ENCODE assay signal across 26 cellular contexts in genomic region chr3:168802761-168803160, GRCh38.
"Had no signal": no experiment of that assay in that cellular context is flagged by ENCODE, and none has a peak within 500 bp of the region (broad histone marks: within the 10 kb centered on the region; RNA-seq: fewer than 3 reads in every experiment).

No MANE protein-coding gene starts in this region.

- H3K4me1 ChIP-seq: breast epithelium, heart right ventricle, transverse colon had no signal

- H3K4me1 Mint-ChIP-seq: activated CD4-positive, alpha-beta T cell treated with anti-CD3 and anti-CD28 coated beads, Interleukin-2, amount 10 ng/mL, durations not matched to agents 7 days and 5 days; activated CD8-positive, alpha-beta memory T cell treated with anti-CD3 and anti-CD28 coated beads, Interleukin-2, amount 10 ng/mL, durations not matched to agents 7 days and 5 days; activated naive CD4-positive, alpha-beta T cell treated with anti-CD3 and anti-CD28 coated beads, Interleukin-2, amount 50 U/mL, for 24 hours; central memory CD8-positive, alpha-beta T cell; stimulated activated naive B cell treated with anti-CD40 and anti-IgM and Interleukin-4, amounts not matched to agents 10 μg/mL and 1 μg/mL and 100 μg/mL, for 72 hours had no signal

- H3K9me3 ChIP-seq: breast epithelium, heart right ventricle, mucosa of descending colon, transverse colon had no signal

- H3K27me3 Mint-ChIP-seq: activated CD4-positive, alpha-beta T cell treated with anti-CD3 and anti-CD28 coated beads, Interleukin-2, amount 10 ng/mL, durations not matched to agents 7 days and 5 days; activated CD8-positive, alpha-beta memory T cell treated with anti-CD3 and anti-CD28 coated beads, Interleukin-2, amount 10 ng/mL, durations not matched to agents 7 days and 5 days; activated CD8-positive, alpha-beta T cell treated with anti-CD3 and anti-CD28 coated beads for 36 hours; activated naive CD4-positive, alpha-beta T cell treated with anti-CD3 and anti-CD28 coated beads, Interleukin-2, amount 50 U/mL, for 24 hours; central memory CD8-positive, alpha-beta T cell; stimulated activated naive B cell treated with anti-CD40 and anti-IgM and Interleukin-4, amounts not matched to agents 10 μg/mL and 1 μg/mL and 100 μg/mL, for 72 hours had no signal

- H3K36me3 Mint-ChIP-seq: activated CD8-positive, alpha-beta memory T cell treated with anti-CD3 and anti-CD28 coated beads, Interleukin-2, amount 10 ng/mL, durations not matched to agents 7 days and 5 days; activated naive CD4-positive, alpha-beta T cell treated with anti-CD3 and anti-CD28 coated beads, Interleukin-2, amount 50 U/mL, for 24 hours; stimulated activated naive B cell treated with anti-CD40 and anti-IgM and Interleukin-4, amounts not matched to agents 10 μg/mL and 1 μg/mL and 100 μg/mL, for 72 hours had no signal

- FAIRE-seq: keratinocyte, urothelium cell line had no signal

- H3K27ac ChIP-seq: breast epithelium, coronary artery, heart right ventricle, transverse colon, VCaP had no signal

- H3K4me3 Mint-ChIP-seq: activated CD4-positive, alpha-beta T cell treated with anti-CD3 and anti-CD28 coated beads, Interleukin-2, amount 10 ng/mL, durations not matched to agents 7 days and 5 days; activated CD8-positive, alpha-beta memory T cell treated with anti-CD3 and anti-CD28 coated beads, Interleukin-2, amount 10 ng/mL, durations not matched to agents 7 days and 5 days; activated CD8-positive, alpha-beta T cell treated with anti-CD3 and anti-CD28 coated beads for 36 hours; activated naive CD4-positive, alpha-beta T cell treated with anti-CD3 and anti-CD28 coated beads, Interleukin-2, amount 50 U/mL, for 24 hours; activated T-helper 1 cell treated with anti-CD3 and anti-CD28 coated beads, Interleukin-12 subunit alpha, Interleukin-12 subunit beta, Interleukin-2, Interleukin-4 antibody, amounts not matched to agents 30 ng/mL and 10 ng/mL and 1 ng/mL, durations not matched to agents 14 hours and 24 hours and 36 hours; central memory CD8-positive, alpha-beta T cell; nephron progenitor cell; stimulated activated naive B cell treated with anti-CD40 and anti-IgM and Interleukin-4, amounts not matched to agents 10 μg/mL and 1 μg/mL and 100 μg/mL, for 72 hours; T-helper 2 cell treated with Interferon-gamma antibody and Interleukin-4, amounts not matched to agents 5 μg/mL and 100 μg/mL, for 36 hours had no signal

- H3K9me3 Mint-ChIP-seq: activated CD4-positive, alpha-beta T cell treated with anti-CD3 and anti-CD28 coated beads, Interleukin-2, amount 10 ng/mL, durations not matched to agents 7 days and 5 days; activated CD8-positive, alpha-beta T cell treated with anti-CD3 and anti-CD28 coated beads for 36 hours; activated naive CD4-positive, alpha-beta T cell treated with anti-CD3 and anti-CD28 coated beads, Interleukin-2, amount 50 U/mL, for 24 hours; activated T-helper 1 cell treated with anti-CD3 and anti-CD28 coated beads, Interleukin-12 subunit alpha, Interleukin-12 subunit beta, Interleukin-2, Interleukin-4 antibody, amounts not matched to agents 30 ng/mL and 10 ng/mL and 1 ng/mL, durations not matched to agents 14 hours and 24 hours and 36 hours; nephron progenitor cell; stimulated activated naive B cell treated with anti-CD40 and anti-IgM and Interleukin-4, amounts not matched to agents 10 μg/mL and 1 μg/mL and 100 μg/mL, for 72 hours; T-helper 2 cell treated with Interferon-gamma antibody and Interleukin-4, amounts not matched to agents 5 μg/mL and 100 μg/mL, for 36 hours had no signal

- ATAC-seq: activated CD4-positive, CD25-positive, alpha-beta regulatory T cell treated with anti-CD3 and anti-CD28 coated beads, Interleukin-2, amount 50 U/mL, for 24 hours; activated CD8-positive, alpha-beta memory T cell treated with anti-CD3 and anti-CD28 coated beads, Interleukin-2, amount 10 ng/mL, durations not matched to agents 7 days and 5 days; activated CD8-positive, alpha-beta T cell treated with anti-CD3 and anti-CD28 coated beads for 36 hours; heart right ventricle; left colon; mucosa of descending colon; sciatic nerve; stimulated activated naive B cell treated with anti-CD40 and anti-IgM and Interleukin-4, amounts not matched to agents 10 μg/mL and 1 μg/mL and 100 μg/mL, for 72 hours had no signal

- H3K27ac Mint-ChIP-seq: activated CD4-positive, alpha-beta T cell treated with anti-CD3 and anti-CD28 coated beads, Interleukin-2, amount 10 ng/mL, durations not matched to agents 7 days and 5 days; activated CD8-positive, alpha-beta memory T cell treated with anti-CD3 and anti-CD28 coated beads, Interleukin-2, amount 10 ng/mL, durations not matched to agents 7 days and 5 days; activated CD8-positive, alpha-beta T cell treated with anti-CD3 and anti-CD28 coated beads for 36 hours; activated naive CD4-positive, alpha-beta T cell treated with anti-CD3 and anti-CD28 coated beads, Interleukin-2, amount 50 U/mL, for 24 hours; activated T-helper 1 cell treated with anti-CD3 and anti-CD28 coated beads, Interleukin-12 subunit alpha, Interleukin-12 subunit beta, Interleukin-2, Interleukin-4 antibody, amounts not matched to agents 30 ng/mL and 10 ng/mL and 1 ng/mL, durations not matched to agents 14 hours and 24 hours and 36 hours; nephron progenitor cell; stimulated activated naive B cell treated with anti-CD40 and anti-IgM and Interleukin-4, amounts not matched to agents 10 μg/mL and 1 μg/mL and 100 μg/mL, for 72 hours; T-helper 2 cell treated with Interferon-gamma antibody and Interleukin-4, amounts not matched to agents 5 μg/mL and 100 μg/mL, for 36 hours had no signal

- DNase-seq: activated CD4-positive, alpha-beta T cell treated with anti-CD3 and anti-CD28 coated beads, Interleukin-2, amount 10 ng/mL, durations not matched to agents 7 days and 5 days; activated CD8-positive, alpha-beta memory T cell treated with anti-CD3 and anti-CD28 coated beads, Interleukin-2, amount 10 ng/mL, durations not matched to agents 7 days and 5 days; activated CD8-positive, alpha-beta T cell treated with anti-CD3 and anti-CD28 coated beads for 36 hours; activated gamma-delta T cell; aorta; heart right ventricle; left colon; mesenchymal stem cell; mucosa of descending colon; nephron progenitor cell; occipital lobe; stimulated activated CD4-positive, alpha-beta T cell treated with anti-CD3 and anti-CD28 coated beads, Interleukin-15, amount 100 ng/mL, for 24 hours; stimulated activated naive B cell treated with anti-CD40 and anti-IgM and Interleukin-4, amounts not matched to agents 10 μg/mL and 1 μg/mL and 100 μg/mL, for 72 hours; transverse colon had no signal

- H3K27me3 ChIP-seq: breast epithelium, heart right ventricle, transverse colon had no signal

- H3K36me3 ChIP-seq: breast epithelium, heart right ventricle, transverse colon had no signal

- H3K4me3 ChIP-seq: breast epithelium, coronary artery, heart right ventricle, mucosa of descending colon, smooth muscle cell, transverse colon had no signal
